Comparison of ENCODE assay signal across 1 cellular context in genomic region chr2:200909958-200910357, GRCh38.
TF ChIP-seq lines count a peak whose summit lies in the region.

No MANE protein-coding gene starts in this region.

TF ChIP-seq in IMR-90, 13 proteins besides CTCF, POLR2A, EP300 and RAD21 (continued from another document):
- TF ChIP-seq USF2 (IDR thresholded peaks at IDR 0.05; ENCODE audit: low read depth, low read length) (no peak), BHLHE40 (IDR thresholded peaks at IDR 0.05; ENCODE audit: low read depth, low read length) (no peak)
